In the genomic region with DNA sequence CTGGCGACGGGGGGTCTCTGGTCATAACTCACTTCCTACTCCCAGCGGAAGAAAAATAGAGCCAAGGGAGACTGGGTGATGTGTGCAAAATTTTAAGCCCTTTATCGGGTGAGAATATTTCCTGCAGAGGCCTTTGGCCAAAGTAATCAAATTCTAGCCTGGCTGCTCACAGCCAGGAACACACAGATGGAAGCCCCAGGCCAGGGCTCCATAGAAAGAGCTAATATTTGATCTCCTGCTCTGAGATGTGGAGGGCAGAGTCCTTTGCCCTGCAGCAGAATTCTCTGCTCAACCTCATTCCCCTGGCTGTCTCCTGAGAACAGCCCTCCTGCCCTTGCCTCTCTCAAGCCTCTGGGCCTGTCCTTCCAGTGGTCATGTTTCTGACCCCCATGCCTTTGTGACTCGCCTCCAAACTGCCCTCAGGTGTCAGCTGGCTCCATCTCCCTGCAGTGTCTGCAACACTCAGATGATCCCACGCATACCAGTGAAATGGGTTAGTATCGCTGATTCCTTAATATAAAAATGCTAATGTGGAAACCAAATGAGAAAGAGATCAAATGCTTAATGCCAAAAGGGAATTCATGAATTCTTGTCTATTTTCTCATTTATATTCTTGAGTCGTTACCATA, we compare ENCODE assay signal across 1 cellular context.
TF ChIP-seq lines count a peak whose summit lies in the region.

No MANE protein-coding gene starts in this region.

TF ChIP-seq in HepG2, 621 proteins besides CTCF, POLR2A, EP300 and RAD21:
- TF ChIP-seq NFIC (IDR thresholded peaks at IDR 0.05; ENCODE audit: low read length), result no peak
- no peak for TF ChIP-seq FLYWCH1 (CRISPR knock-in tag; IDR thresholded peaks at IDR 0.05)
- TF ChIP-seq DNMT3B (CRISPR knock-in tag; conservative IDR thresholded peaks at IDR 0.05), result no peak
- no peak for TF ChIP-seq GTF2F1 (IDR thresholded peaks at IDR 0.05; ENCODE audit: low read length)
- no peak for TF ChIP-seq FOXK2 (IDR thresholded peaks at IDR 0.05)
- TF ChIP-seq HOXA3 (CRISPR knock-in tag; IDR thresholded peaks at IDR 0.05), result no peak
- TF ChIP-seq, protein P1, sequence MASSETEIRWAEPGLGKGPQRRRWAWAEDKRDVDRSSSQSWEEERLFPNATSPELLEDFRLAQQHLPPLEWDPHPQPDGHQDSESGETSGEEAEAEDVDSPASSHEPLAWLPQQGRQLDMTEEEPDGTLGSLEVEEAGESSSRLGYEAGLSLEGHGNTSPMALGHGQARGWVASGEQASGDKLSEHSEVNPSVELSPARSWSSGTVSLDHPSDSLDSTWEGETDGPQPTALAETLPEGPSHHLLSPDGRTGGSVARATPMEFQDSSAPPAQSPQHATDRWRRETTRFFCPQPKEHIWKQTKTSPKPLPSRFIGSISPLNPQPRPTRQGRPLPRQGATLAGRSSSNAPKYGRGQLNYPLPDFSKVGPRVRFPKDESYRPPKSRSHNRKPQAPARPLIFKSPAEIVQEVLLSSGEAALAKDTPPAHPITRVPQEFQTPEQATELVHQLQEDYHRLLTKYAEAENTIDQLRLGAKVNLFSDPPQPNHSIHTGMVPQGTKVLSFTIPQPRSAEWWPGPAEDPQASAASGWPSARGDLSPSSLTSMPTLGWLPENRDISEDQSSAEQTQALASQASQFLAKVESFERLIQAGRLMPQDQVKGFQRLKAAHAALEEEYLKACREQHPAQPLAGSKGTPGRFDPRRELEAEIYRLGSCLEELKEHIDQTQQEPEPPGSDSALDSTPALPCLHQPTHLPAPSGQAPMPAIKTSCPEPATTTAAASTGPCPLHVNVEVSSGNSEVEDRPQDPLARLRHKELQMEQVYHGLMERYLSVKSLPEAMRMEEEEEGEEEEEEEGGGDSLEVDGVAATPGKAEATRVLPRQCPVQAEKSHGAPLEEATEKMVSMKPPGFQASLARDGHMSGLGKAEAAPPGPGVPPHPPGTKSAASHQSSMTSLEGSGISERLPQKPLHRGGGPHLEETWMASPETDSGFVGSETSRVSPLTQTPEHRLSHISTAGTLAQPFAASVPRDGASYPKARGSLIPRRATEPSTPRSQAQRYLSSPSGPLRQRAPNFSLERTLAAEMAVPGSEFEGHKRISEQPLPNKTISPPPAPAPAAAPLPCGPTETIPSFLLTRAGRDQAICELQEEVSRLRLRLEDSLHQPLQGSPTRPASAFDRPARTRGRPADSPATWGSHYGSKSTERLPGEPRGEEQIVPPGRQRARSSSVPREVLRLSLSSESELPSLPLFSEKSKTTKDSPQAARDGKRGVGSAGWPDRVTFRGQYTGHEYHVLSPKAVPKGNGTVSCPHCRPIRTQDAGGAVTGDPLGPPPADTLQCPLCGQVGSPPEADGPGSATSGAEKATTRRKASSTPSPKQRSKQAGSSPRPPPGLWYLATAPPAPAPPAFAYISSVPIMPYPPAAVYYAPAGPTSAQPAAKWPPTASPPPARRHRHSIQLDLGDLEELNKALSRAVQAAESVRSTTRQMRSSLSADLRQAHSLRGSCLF (CRISPR knock-in tag; IDR thresholded peaks at IDR 0.05; ENCODE audit: borderline replicate concordance), result no peak
- no peak for TF ChIP-seq ZNF230 (CRISPR knock-in tag; IDR thresholded peaks at IDR 0.05)
- no peak for TF ChIP-seq MAFK (conservative IDR thresholded peaks at IDR 0.05 in 1 of 2, IDR thresholded peaks at IDR 0.05 in 1 of 2; ENCODE audit: low read length in 2 of 2)
- TF ChIP-seq, protein P2, sequence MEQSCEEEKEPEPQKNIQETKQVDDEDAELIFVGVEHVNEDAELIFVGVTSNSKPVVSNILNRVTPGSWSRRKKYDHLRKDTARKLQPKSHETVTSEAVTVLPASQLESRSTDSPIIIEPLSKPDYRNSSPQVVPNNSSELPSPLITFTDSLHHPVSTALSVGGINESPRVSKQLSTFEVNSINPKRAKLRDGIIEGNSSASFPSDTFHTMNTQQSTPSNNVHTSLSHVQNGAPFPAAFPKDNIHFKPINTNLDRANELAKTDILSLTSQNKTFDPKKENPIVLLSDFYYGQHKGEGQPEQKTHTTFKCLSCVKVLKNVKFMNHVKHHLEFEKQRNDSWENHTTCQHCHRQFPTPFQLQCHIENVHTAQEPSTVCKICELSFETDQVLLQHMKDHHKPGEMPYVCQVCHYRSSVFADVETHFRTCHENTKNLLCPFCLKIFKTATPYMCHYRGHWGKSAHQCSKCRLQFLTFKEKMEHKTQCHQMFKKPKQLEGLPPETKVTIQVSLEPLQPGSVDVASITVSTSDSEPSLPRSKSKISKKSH (CRISPR knock-in tag; IDR thresholded peaks at IDR 0.05; ENCODE audit: borderline replicate concordance), result no peak
- no peak for TF ChIP-seq MZF1 (CRISPR knock-in tag; IDR thresholded peaks at IDR 0.05; ENCODE audit: borderline replicate concordance)
- TF ChIP-seq, protein P3, sequence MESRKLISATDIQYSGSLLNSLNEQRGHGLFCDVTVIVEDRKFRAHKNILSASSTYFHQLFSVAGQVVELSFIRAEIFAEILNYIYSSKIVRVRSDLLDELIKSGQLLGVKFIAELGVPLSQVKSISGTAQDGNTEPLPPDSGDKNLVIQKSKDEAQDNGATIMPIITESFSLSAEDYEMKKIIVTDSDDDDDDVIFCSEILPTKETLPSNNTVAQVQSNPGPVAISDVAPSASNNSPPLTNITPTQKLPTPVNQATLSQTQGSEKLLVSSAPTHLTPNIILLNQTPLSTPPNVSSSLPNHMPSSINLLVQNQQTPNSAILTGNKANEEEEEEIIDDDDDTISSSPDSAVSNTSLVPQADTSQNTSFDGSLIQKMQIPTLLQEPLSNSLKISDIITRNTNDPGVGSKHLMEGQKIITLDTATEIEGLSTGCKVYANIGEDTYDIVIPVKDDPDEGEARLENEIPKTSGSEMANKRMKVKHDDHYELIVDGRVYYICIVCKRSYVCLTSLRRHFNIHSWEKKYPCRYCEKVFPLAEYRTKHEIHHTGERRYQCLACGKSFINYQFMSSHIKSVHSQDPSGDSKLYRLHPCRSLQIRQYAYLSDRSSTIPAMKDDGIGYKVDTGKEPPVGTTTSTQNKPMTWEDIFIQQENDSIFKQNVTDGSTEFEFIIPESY (CRISPR knock-in tag; IDR thresholded peaks at IDR 0.05), result no peak
- TF ChIP-seq FOXJ3 (CRISPR knock-in tag; IDR thresholded peaks at IDR 0.05; ENCODE audit: borderline replicate concordance), result no peak
- TF ChIP-seq SETDB1 (CRISPR knock-in tag; IDR thresholded peaks at IDR 0.05; ENCODE audit: borderline replicate concordance), result no peak
- no peak for TF ChIP-seq ZNF891 (CRISPR knock-in tag; IDR thresholded peaks at IDR 0.05)
- TF ChIP-seq, protein P4, sequence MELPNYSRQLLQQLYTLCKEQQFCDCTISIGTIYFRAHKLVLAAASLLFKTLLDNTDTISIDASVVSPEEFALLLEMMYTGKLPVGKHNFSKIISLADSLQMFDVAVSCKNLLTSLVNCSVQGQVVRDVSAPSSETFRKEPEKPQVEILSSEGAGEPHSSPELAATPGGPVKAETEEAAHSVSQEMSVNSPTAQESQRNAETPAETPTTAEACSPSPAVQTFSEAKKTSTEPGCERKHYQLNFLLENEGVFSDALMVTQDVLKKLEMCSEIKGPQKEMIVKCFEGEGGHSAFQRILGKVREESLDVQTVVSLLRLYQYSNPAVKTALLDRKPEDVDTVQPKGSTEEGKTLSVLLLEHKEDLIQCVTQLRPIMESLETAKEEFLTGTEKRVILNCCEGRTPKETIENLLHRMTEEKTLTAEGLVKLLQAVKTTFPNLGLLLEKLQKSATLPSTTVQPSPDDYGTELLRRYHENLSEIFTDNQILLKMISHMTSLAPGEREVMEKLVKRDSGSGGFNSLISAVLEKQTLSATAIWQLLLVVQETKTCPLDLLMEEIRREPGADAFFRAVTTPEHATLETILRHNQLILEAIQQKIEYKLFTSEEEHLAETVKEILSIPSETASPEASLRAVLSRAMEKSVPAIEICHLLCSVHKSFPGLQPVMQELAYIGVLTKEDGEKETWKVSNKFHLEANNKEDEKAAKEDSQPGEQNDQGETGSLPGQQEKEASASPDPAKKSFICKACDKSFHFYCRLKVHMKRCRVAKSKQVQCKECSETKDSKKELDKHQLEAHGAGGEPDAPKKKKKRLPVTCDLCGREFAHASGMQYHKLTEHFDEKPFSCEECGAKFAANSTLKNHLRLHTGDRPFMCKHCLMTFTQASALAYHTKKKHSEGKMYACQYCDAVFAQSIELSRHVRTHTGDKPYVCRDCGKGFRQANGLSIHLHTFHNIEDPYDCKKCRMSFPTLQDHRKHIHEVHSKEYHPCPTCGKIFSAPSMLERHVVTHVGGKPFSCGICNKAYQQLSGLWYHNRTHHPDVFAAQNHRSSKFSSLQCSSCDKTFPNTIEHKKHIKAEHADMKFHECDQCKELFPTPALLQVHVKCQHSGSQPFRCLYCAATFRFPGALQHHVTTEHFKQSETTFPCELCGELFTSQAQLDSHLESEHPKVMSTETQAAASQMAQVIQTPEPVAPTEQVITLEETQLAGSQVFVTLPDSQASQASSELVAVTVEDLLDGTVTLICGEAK (IDR thresholded peaks at IDR 0.05), result no peak
- TF ChIP-seq, protein P4 (CRISPR knock-in tag; IDR thresholded peaks at IDR 0.05), result no peak
- TF ChIP-seq EED (CRISPR knock-in tag; IDR thresholded peaks at IDR 0.05), result no peak
- TF ChIP-seq DPF2 (CRISPR knock-in tag; IDR thresholded peaks at IDR 0.05; ENCODE audit: borderline replicate concordance, low read depth), result no peak
- TF ChIP-seq, protein P5, sequence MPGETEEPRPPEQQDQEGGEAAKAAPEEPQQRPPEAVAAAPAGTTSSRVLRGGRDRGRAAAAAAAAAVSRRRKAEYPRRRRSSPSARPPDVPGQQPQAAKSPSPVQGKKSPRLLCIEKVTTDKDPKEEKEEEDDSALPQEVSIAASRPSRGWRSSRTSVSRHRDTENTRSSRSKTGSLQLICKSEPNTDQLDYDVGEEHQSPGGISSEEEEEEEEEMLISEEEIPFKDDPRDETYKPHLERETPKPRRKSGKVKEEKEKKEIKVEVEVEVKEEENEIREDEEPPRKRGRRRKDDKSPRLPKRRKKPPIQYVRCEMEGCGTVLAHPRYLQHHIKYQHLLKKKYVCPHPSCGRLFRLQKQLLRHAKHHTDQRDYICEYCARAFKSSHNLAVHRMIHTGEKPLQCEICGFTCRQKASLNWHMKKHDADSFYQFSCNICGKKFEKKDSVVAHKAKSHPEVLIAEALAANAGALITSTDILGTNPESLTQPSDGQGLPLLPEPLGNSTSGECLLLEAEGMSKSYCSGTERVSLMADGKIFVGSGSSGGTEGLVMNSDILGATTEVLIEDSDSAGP (CRISPR knock-in tag; IDR thresholded peaks at IDR 0.05; ENCODE audit: borderline replicate concordance), result no peak
- TF ChIP-seq ZNF772 (CRISPR knock-in tag; IDR thresholded peaks at IDR 0.05), result no peak
